1 cellular context compared by ENCODE assay signal in genomic region chr15:96337991-96338771, GRCh38.
TF ChIP-seq lines count a peak whose summit lies in the region.

No MANE protein-coding gene starts in this region.

TF ChIP-seq in SK-N-SH treated with all-trans-retinoic acid at 6 μM for 48 hours, 23 proteins besides CTCF, POLR2A, EP300 and RAD21 (continued from another document):
- TF ChIP-seq PATZ1 (CRISPR knock-in tag; IDR thresholded peaks at IDR 0.05; ENCODE audit: borderline replicate concordance) (no peak), ZC3H10 (CRISPR knock-in tag; IDR thresholded peaks at IDR 0.05) (no peak), BACH2 (CRISPR knock-in tag; IDR thresholded peaks at IDR 0.05; ENCODE audit: borderline replicate concordance) (no peak), ARNTL (CRISPR knock-in tag; IDR thresholded peaks at IDR 0.05; ENCODE audit: borderline replicate concordance, low read depth) (no peak), RARB (CRISPR knock-in tag; IDR thresholded peaks at IDR 0.05) (no peak), CSDC2 (CRISPR knock-in tag; IDR thresholded peaks at IDR 0.05) (no peak)
